In the genomic region with DNA sequence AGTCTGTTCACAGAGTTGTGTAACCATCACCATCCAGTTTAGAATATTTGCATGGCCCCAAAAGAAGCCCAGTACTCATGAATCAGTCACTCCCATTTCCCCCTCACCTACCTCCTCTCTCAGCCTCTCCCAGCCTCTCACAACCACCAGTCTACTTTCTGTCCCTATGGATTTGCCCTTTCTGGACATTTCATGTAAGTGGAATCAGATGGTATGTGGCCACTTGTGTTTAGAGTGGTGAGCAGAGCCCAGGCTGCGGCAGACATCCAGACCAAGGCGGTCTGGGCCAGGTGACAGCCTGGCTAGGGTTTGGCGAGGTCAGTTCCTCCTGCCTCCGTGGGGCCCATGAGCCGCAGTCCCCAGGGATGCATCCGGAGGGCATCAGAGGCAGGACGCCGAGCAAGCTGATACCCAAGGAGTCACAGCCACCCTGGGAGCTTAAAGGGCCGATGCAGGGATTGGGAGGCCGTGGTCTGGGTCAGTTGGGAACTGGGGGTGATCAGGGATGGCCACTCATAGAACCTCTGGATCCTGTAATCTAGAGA, we compare ENCODE assay signal across 13 cellular contexts. TPM values are rescaled to one million over a fixed set of nuclear protein-coding genes. Genes with fewer than 3 reads are reported as not detected.
DNase-seq lines count a peak whose midpoint lies in the region; ATAC-seq and TF ChIP-seq lines count a peak whose summit lies in the region.
"Had no signal": no experiment of that assay in that cellular context is flagged by ENCODE, and none has a peak within 500 bp of the region (broad histone marks: within the 10 kb centered on the region; RNA-seq: fewer than 3 reads in every experiment).

No MANE protein-coding gene starts in this region.

- H3K27ac ChIP-seq in gastroesophageal sphincter (peak overlapping the region in 3 of 4 donors; percentile 22 to 57 (median 55)), smooth muscle cell (ENCODE audit: low read depth) (peak overlapping the region; percentile 52)
- H3K27ac ChIP-seq: cardiac muscle cell, vagina had no signal

- H3K9ac ChIP-seq in smooth muscle cell (ENCODE audit: low read depth): no peak overlapping the region

- no peaks in the 10 kb centered on the region for H3K36me3 Mint-ChIP-seq in activated T-cell treated with anti-CD3 and anti-CD28 coated beads, Interleukin-2, amount 50 U/mL, for 4 hours (ENCODE audit: insufficient read depth)
- no peaks in the 10 kb centered on the region for H3K36me3 Mint-ChIP-seq in activated CD4-positive, alpha-beta memory T cell treated with anti-CD3 and anti-CD28 coated beads for 36 hours
- no peaks in the 10 kb centered on the region for H3K36me3 Mint-ChIP-seq in mesothelial cell of epicardium

- no peak for TF ChIP-seq EP300 in gastroesophageal sphincter (IDR thresholded peaks at IDR 0.05)

- peak overlapping the region; percentile 65 for H3K4me2 ChIP-seq in smooth muscle cell

- ATAC-seq in activated T-cell treated with anti-CD3 and anti-CD28 coated beads, Interleukin-2, amount 50 U/mL, for 4 hours: no peak
- no peak for ATAC-seq in gastroesophageal sphincter
- ATAC-seq in GM19351 (IDR thresholded peaks at IDR 0.05; ENCODE audit: unreplicated experiment): no peak

- no peaks in the 10 kb centered on the region for H3K9me3 Mint-ChIP-seq in activated T-cell treated with anti-CD3 and anti-CD28 coated beads, Interleukin-2, amount 50 U/mL, for 4 hours
- H3K9me3 Mint-ChIP-seq in activated CD4-positive, alpha-beta memory T cell treated with anti-CD3 and anti-CD28 coated beads for 36 hours: no peaks in the 10 kb centered on the region
- H3K9me3 Mint-ChIP-seq in mesothelial cell of epicardium: no peaks in the 10 kb centered on the region

- no peak for TF ChIP-seq POLR2A in gastroesophageal sphincter (IDR thresholded peaks at IDR 0.05)

- no peaks in the 10 kb centered on the region for H3K4me1 ChIP-seq in gastroesophageal sphincter
- H3K4me1 ChIP-seq in smooth muscle cell (ENCODE audit: low read depth): no peaks in the 10 kb centered on the region
- H3K4me1 ChIP-seq: vagina had no signal

- H3K4me3 ChIP-seq in gastroesophageal sphincter (no peak overlapping the region), smooth muscle cell (no peak overlapping the region)
- H3K4me3 ChIP-seq: cardiac muscle cell, vagina had no signal

- CTCF ChIA-PET in activated CD4-positive, alpha-beta memory T cell treated with anti-CD3 and anti-CD28 coated beads for 36 hours (lab: Charles Lee): interaction anchor here (1.3 kb wide), 1 partner anchor 53 kb away, joined by 6 read pairs; no protein-coding TSS in a partner anchor

- peaks cover 43% of the 10 kb centered on the region for H3K4me1 Mint-ChIP-seq in activated T-cell treated with anti-CD3 and anti-CD28 coated beads, Interleukin-2, amount 50 U/mL, for 4 hours (ENCODE audit: low read depth)
- peaks cover 45% of the 10 kb centered on the region for H3K4me1 Mint-ChIP-seq in activated CD4-positive, alpha-beta memory T cell treated with anti-CD3 and anti-CD28 coated beads for 36 hours (ENCODE audit: low read depth)
- peaks cover 4% of the 10 kb centered on the region for H3K4me1 Mint-ChIP-seq in mesothelial cell of epicardium

- peaks cover 4% of the 10 kb centered on the region for H3K27me3 Mint-ChIP-seq in activated T-cell treated with anti-CD3 and anti-CD28 coated beads, Interleukin-2, amount 50 U/mL, for 4 hours (ENCODE audit: low read depth)
- H3K27me3 Mint-ChIP-seq in activated CD4-positive, alpha-beta memory T cell treated with anti-CD3 and anti-CD28 coated beads for 36 hours: no peaks in the 10 kb centered on the region
- H3K27me3 Mint-ChIP-seq in mesothelial cell of epicardium (ENCODE audit: low read depth): peaks cover 4% of the 10 kb centered on the region

- H3K36me3 ChIP-seq in gastroesophageal sphincter (no peaks in the 10 kb centered on the region), smooth muscle cell (ENCODE audit: low read depth) (no peaks in the 10 kb centered on the region)
- H3K36me3 ChIP-seq: cardiac muscle cell, vagina had no signal

- no peak for TF ChIP-seq CTCF in gastroesophageal sphincter (IDR thresholded peaks at IDR 0.05)
- TF ChIP-seq CTCF in smooth muscle cell (IDR thresholded peaks at IDR 0.05; ENCODE audit: borderline replicate concordance, insufficient read depth, poor library complexity, severe bottlenecking): no peak
- TF ChIP-seq CTCF in mesothelial cell of epicardium (IDR thresholded peaks at IDR 0.05; ENCODE audit: unreplicated experiment): no peak

- peak overlapping the region; percentile 61 for H2AFZ ChIP-seq in smooth muscle cell (ENCODE audit: low read depth)

- peak overlapping the region; percentile 45 for H3K4me3 Mint-ChIP-seq in activated T-cell treated with anti-CD3 and anti-CD28 coated beads, Interleukin-2, amount 50 U/mL, for 4 hours
- H3K4me3 Mint-ChIP-seq in activated CD4-positive, alpha-beta memory T cell treated with anti-CD3 and anti-CD28 coated beads for 36 hours: peak overlapping the region; percentile 11
- H3K4me3 Mint-ChIP-seq in mesothelial cell of epicardium: no peak overlapping the region

- H3K27me3 ChIP-seq in gastroesophageal sphincter: peaks cover 35% of the 10 kb centered on the region
- no peaks in the 10 kb centered on the region for H3K27me3 ChIP-seq in smooth muscle cell (ENCODE audit: low read depth)
- H3K27me3 ChIP-seq: cardiac muscle cell, vagina had no signal

- no peaks in the 10 kb centered on the region for H4K20me1 ChIP-seq in smooth muscle cell (ENCODE audit: low read depth)

- no peaks in the 10 kb centered on the region for H3F3A ChIP-seq in smooth muscle cell (ENCODE audit: low read depth)

- POLR2A ChIA-PET in activated CD4-positive, alpha-beta memory T cell treated with anti-CD3 and anti-CD28 coated beads for 36 hours (lab: Charles Lee): no interaction called here

- no CpG with 5 or more reads among the region's 10 CpGs for WGBS in gastroesophageal sphincter (ENCODE audit: low coverage in 1 of 2), 2 donors
- 88% methylated on average over 10 of the region's 10 CpGs for WGBS in smooth muscle cell (ENCODE audit: low lambda C conversion rate)

- DNase-seq in activated T-cell treated with anti-CD3 and anti-CD28 coated beads, Interleukin-2, amount 50 U/mL, for 4 hours: no peak
- no peak for DNase-seq in activated T-cell treated with anti-CD3 and anti-CD28 coated beads, Interleukin-2, amount 50 U/mL, for 1 hour
- no peak for DNase-seq in activated CD4-positive, alpha-beta memory T cell treated with anti-CD3 and anti-CD28 coated beads for 36 hours
- no peak for DNase-seq in smooth muscle cell (lab: John Stamatoyannopoulos, UW; ENCODE audit: unreplicated experiment)
- DNase-seq in MV-4-11 (lab: John Stamatoyannopoulos, UW): no peak
- DNase-seq in mesothelial cell of epicardium (ENCODE audit: low spot score in 2 of 2, unreplicated experiment in 2 of 2): no peak
- DNase-seq: DMS79 treated with DMSO at 0.1 percent for 48 hours, T-helper 9 cell had no signal

- H3K27ac Mint-ChIP-seq in activated CD4-positive, alpha-beta memory T cell treated with anti-CD3 and anti-CD28 coated beads for 36 hours: peak overlapping the region; percentile 83
- no peak overlapping the region for H3K27ac Mint-ChIP-seq in mesothelial cell of epicardium

- no peaks in the 10 kb centered on the region for H3K79me2 ChIP-seq in smooth muscle cell (ENCODE audit: low read depth)

- no peaks in the 10 kb centered on the region for H3K9me3 ChIP-seq in gastroesophageal sphincter
- H3K9me3 ChIP-seq in smooth muscle cell (replicated peaks; ENCODE audit: low read depth): no peaks in the 10 kb centered on the region
- H3K9me3 ChIP-seq: vagina had no signal

- intact Hi-C loops in activated CD4-positive, alpha-beta memory T cell treated with anti-CD3 and anti-CD28 coated beads for 36 hours (cut with micrococcal nuclease): loop anchor here (1.0 to 5.0 kb wide), 2 partner anchors 30 to 145 kb away; a partner anchor contains a TSS

RNA-seq across cellular contexts. Expression of a gene that starts 53.3 kb away (rescaled TPM):
- total RNA-seq in activated T-cell treated with anti-CD3 and anti-CD28 coated beads, Interleukin-2, amount 50 U/mL, for 4 hours: under 1 TPM; 0.24 to 0.38 (median 0.28) TPM
- under 1 TPM; 0.17 to 0.31 TPM for total RNA-seq in activated CD4-positive, alpha-beta memory T cell treated with anti-CD3 and anti-CD28 coated beads for 36 hours
- total RNA-seq in gastroesophageal sphincter (100 to 1,000 TPM in 2 of 4 donors, 10 to 100 TPM in 2; 29.6 to 149 (median 93.3) TPM), smooth muscle cell (not detected in 2 replicates), mesothelial cell of epicardium (not detected in 3 replicates)
- polyA plus RNA-seq in smooth muscle cell: 0.11 TPM in 1 of 2 replicates, not detected in the other
- polyA plus RNA-seq: AG04450 had no signal

Comparison
In these comparisons a context has a peak if more than half of its experiments do, and no peak if none do; other contexts are left out.
1. RNA of a gene that starts 53.3 kb away (total RNA-seq): 29.6 to 149 TPM in gastroesophageal sphincter; 0.17 to 0.31 TPM in activated CD4-positive, alpha-beta memory T cell treated with anti-CD3 and anti-CD28 coated beads for 36 hours, 0.24 to 0.38 TPM in activated T-cell treated with anti-CD3 and anti-CD28 coated beads, Interleukin-2, amount 50 U/mL, for 4 hours, not detected in mesothelial cell of epicardium and not detected in smooth muscle cell; every median in the first group is over 10 times any median in the second.